14 cellular contexts compared by ENCODE assay signal in genomic region chr1:106995970-106996369, GRCh38.
DNase-seq lines count a peak whose midpoint lies in the region; ATAC-seq and TF ChIP-seq lines count a peak whose summit lies in the region.
"Had no signal": no experiment of that assay in that cellular context is flagged by ENCODE, and none has a peak within 500 bp of the region (broad histone marks: within the 10 kb centered on the region; RNA-seq: fewer than 3 reads in every experiment).

No MANE protein-coding gene starts in this region.

- H3K27ac Mint-ChIP-seq in activated CD8-positive, alpha-beta T cell treated with anti-CD3 and anti-CD28 coated beads for 36 hours = no peak overlapping the region
- H3K27ac Mint-ChIP-seq in activated CD8-positive, alpha-beta T cell treated with anti-CD3 and anti-CD28 coated beads, Interleukin-2, amount 10 ng/mL, durations not matched to agents 7 days and 5 days = no peak overlapping the region
- no peak overlapping the region for H3K27ac Mint-ChIP-seq in activated T-helper 17 cell treated with anti-CD3 and anti-CD28 coated beads, Interleukin-2, amount 50 U/mL, for 72 hours

- H3K4me1 Mint-ChIP-seq in activated CD8-positive, alpha-beta T cell treated with anti-CD3 and anti-CD28 coated beads for 36 hours (ENCODE audit: low read depth) = no peaks in the 10 kb centered on the region
- H3K4me1 Mint-ChIP-seq in activated CD8-positive, alpha-beta T cell treated with anti-CD3 and anti-CD28 coated beads, Interleukin-2, amount 10 ng/mL, durations not matched to agents 7 days and 5 days (ENCODE audit: low read depth) = no peaks in the 10 kb centered on the region
- H3K4me1 Mint-ChIP-seq in activated T-helper 17 cell treated with anti-CD3 and anti-CD28 coated beads, Interleukin-2, amount 50 U/mL, for 72 hours = no peaks in the 10 kb centered on the region

- peak; percentile 1 for DNase-seq in activated CD8-positive, alpha-beta T cell treated with anti-CD3 and anti-CD28 coated beads for 36 hours
- no peak for DNase-seq in activated CD8-positive, alpha-beta T cell treated with anti-CD3 and anti-CD28 coated beads, Interleukin-2, amount 10 ng/mL, durations not matched to agents 7 days and 5 days
- DNase-seq in cerebellum (ENCODE audit: low spot score) (no peak), smooth muscle cell (lab: John Stamatoyannopoulos, UW; ENCODE audit: unreplicated experiment) (no peak), NCI-H82 (lab: John Stamatoyannopoulos, UW) (no peak)
- DNase-seq: 8988T; effector memory CD4-positive, alpha-beta T cell; GM23248; NCI-H510A treated with DMSO at 0.1 percent for 48 hours; right lobe of liver had no signal

- peaks cover 4% of the 10 kb centered on the region for H3K27me3 Mint-ChIP-seq in activated CD8-positive, alpha-beta T cell treated with anti-CD3 and anti-CD28 coated beads for 36 hours
- H3K27me3 Mint-ChIP-seq in activated CD8-positive, alpha-beta T cell treated with anti-CD3 and anti-CD28 coated beads, Interleukin-2, amount 10 ng/mL, durations not matched to agents 7 days and 5 days (ENCODE audit: low read depth) = no peaks in the 10 kb centered on the region
- no peaks in the 10 kb centered on the region for H3K27me3 Mint-ChIP-seq in activated T-helper 17 cell treated with anti-CD3 and anti-CD28 coated beads, Interleukin-2, amount 50 U/mL, for 72 hours

- no peak for ATAC-seq in activated CD8-positive, alpha-beta T cell treated with anti-CD3 and anti-CD28 coated beads for 36 hours
- no peak for ATAC-seq in activated CD8-positive, alpha-beta T cell treated with anti-CD3 and anti-CD28 coated beads, Interleukin-2, amount 10 ng/mL, durations not matched to agents 7 days and 5 days
- ATAC-seq in GM21737 (IDR thresholded peaks at IDR 0.05; ENCODE audit: unreplicated experiment) (peak; percentile 96), HG03159 (IDR thresholded peaks at IDR 0.05; ENCODE audit: unreplicated experiment) (peak; percentile 96)
- ATAC-seq in activated T-helper 17 cell treated with anti-CD3 and anti-CD28 coated beads, Interleukin-2, amount 50 U/mL, for 72 hours (replicated peaks) = no peak
- ATAC-seq: right lobe of liver, SK-N-SH treated with all-trans-retinoic acid at 6 μM for 48 hours had no signal

- TF ChIP-seq CTCF in activated CD8-positive, alpha-beta T cell treated with anti-CD3 and anti-CD28 coated beads for 36 hours (IDR thresholded peaks at IDR 0.05) = no peak
- TF ChIP-seq CTCF in smooth muscle cell (IDR thresholded peaks at IDR 0.05; ENCODE audit: borderline replicate concordance, insufficient read depth, poor library complexity, severe bottlenecking) = no peak

- POLR2A ChIA-PET in activated CD8-positive, alpha-beta T cell treated with anti-CD3 and anti-CD28 coated beads for 36 hours (lab: Charles Lee) = no interaction called here
- POLR2A ChIA-PET in activated CD8-positive, alpha-beta T cell treated with anti-CD3 and anti-CD28 coated beads, Interleukin-2, amount 10 ng/mL, durations not matched to agents 7 days and 5 days (lab: Charles Lee) = no interaction called here

- no peaks in the 10 kb centered on the region for H3K27me3 ChIP-seq in smooth muscle cell (ENCODE audit: low read depth)
- H3K27me3 ChIP-seq: right lobe of liver had no signal

- H3K36me3 ChIP-seq in smooth muscle cell (ENCODE audit: low read depth) = no peaks in the 10 kb centered on the region
- H3K36me3 ChIP-seq: right lobe of liver had no signal

- H3K4me3 ChIP-seq in smooth muscle cell = no peak overlapping the region
- H3K4me3 ChIP-seq: GM23248, right lobe of liver had no signal

- no peak overlapping the region for H3K4me2 ChIP-seq in smooth muscle cell

- H3K79me2 ChIP-seq in smooth muscle cell (ENCODE audit: low read depth) = no peaks in the 10 kb centered on the region

- H3F3A ChIP-seq in smooth muscle cell (ENCODE audit: low read depth) = no peaks in the 10 kb centered on the region

- H3K36me3 Mint-ChIP-seq in activated CD8-positive, alpha-beta T cell treated with anti-CD3 and anti-CD28 coated beads for 36 hours (ENCODE audit: low read depth) = no peaks in the 10 kb centered on the region
- no peaks in the 10 kb centered on the region for H3K36me3 Mint-ChIP-seq in activated CD8-positive, alpha-beta T cell treated with anti-CD3 and anti-CD28 coated beads, Interleukin-2, amount 10 ng/mL, durations not matched to agents 7 days and 5 days (ENCODE audit: low read depth)
- no peaks in the 10 kb centered on the region for H3K36me3 Mint-ChIP-seq in activated T-helper 17 cell treated with anti-CD3 and anti-CD28 coated beads, Interleukin-2, amount 50 U/mL, for 72 hours (ENCODE audit: low read depth)

- no peaks in the 10 kb centered on the region for H4K20me1 ChIP-seq in smooth muscle cell (ENCODE audit: low read depth)

- CTCF ChIA-PET in activated CD8-positive, alpha-beta T cell treated with anti-CD3 and anti-CD28 coated beads for 36 hours (lab: Charles Lee) = no interaction called here
- CTCF ChIA-PET in activated CD8-positive, alpha-beta T cell treated with anti-CD3 and anti-CD28 coated beads, Interleukin-2, amount 10 ng/mL, durations not matched to agents 7 days and 5 days (lab: Charles Lee) = no interaction called here

- H3K27ac ChIP-seq in smooth muscle cell (ENCODE audit: low read depth) = no peak overlapping the region
- H3K27ac ChIP-seq: GM23248, right lobe of liver had no signal

- H2AFZ ChIP-seq in smooth muscle cell (ENCODE audit: low read depth) = no peak overlapping the region
- H2AFZ ChIP-seq: GM23248 had no signal

- H3K9ac ChIP-seq in smooth muscle cell (ENCODE audit: low read depth) = no peak overlapping the region
- H3K9ac ChIP-seq: GM23248 had no signal

- H3K4me3 Mint-ChIP-seq in activated CD8-positive, alpha-beta T cell treated with anti-CD3 and anti-CD28 coated beads for 36 hours = no peak overlapping the region
- no peak overlapping the region for H3K4me3 Mint-ChIP-seq in activated CD8-positive, alpha-beta T cell treated with anti-CD3 and anti-CD28 coated beads, Interleukin-2, amount 10 ng/mL, durations not matched to agents 7 days and 5 days
- H3K4me3 Mint-ChIP-seq in activated T-helper 17 cell treated with anti-CD3 and anti-CD28 coated beads, Interleukin-2, amount 50 U/mL, for 72 hours = no peak overlapping the region

- no peaks in the 10 kb centered on the region for H3K4me1 ChIP-seq in smooth muscle cell (ENCODE audit: low read depth)
- H3K4me1 ChIP-seq: right lobe of liver had no signal

- peaks cover 6% of the 10 kb centered on the region for H3K9me3 Mint-ChIP-seq in activated CD8-positive, alpha-beta T cell treated with anti-CD3 and anti-CD28 coated beads for 36 hours
- H3K9me3 Mint-ChIP-seq in activated CD8-positive, alpha-beta T cell treated with anti-CD3 and anti-CD28 coated beads, Interleukin-2, amount 10 ng/mL, durations not matched to agents 7 days and 5 days (ENCODE audit: insufficient read depth) = no peaks in the 10 kb centered on the region
- H3K9me3 Mint-ChIP-seq in activated T-helper 17 cell treated with anti-CD3 and anti-CD28 coated beads, Interleukin-2, amount 50 U/mL, for 72 hours = peaks cover 5% of the 10 kb centered on the region

- H3K9me3 ChIP-seq in smooth muscle cell (replicated peaks; ENCODE audit: low read depth) = no peaks in the 10 kb centered on the region
- H3K9me3 ChIP-seq: right lobe of liver had no signal

- intact Hi-C loops in activated CD8-positive, alpha-beta T cell treated with anti-CD3 and anti-CD28 coated beads for 36 hours (cut with micrococcal nuclease) = no loop called here

Comparison
In these comparisons a context has a peak if more than half of its experiments do, and no peak if none do; other contexts are left out.
1. ATAC-seq: peak in GM21737 (single experiment) and HG03159 (single experiment); none in activated CD8-positive, alpha-beta T cell treated with anti-CD3 and anti-CD28 coated beads for 36 hours (single experiment), activated CD8-positive, alpha-beta T cell treated with anti-CD3 and anti-CD28 coated beads, Interleukin-2, amount 10 ng/mL, durations not matched to agents 7 days and 5 days (single experiment) and activated T-helper 17 cell treated with anti-CD3 and anti-CD28 coated beads, Interleukin-2, amount 50 U/mL, for 72 hours (single experiment).